ENCODE assay signal across 2 cellular contexts in genomic region chr15:28602152-28602551, GRCh38. TPM values are rescaled to one million over a fixed set of nuclear protein-coding genes. Genes with fewer than 3 reads are reported as not detected.
"Had no signal": no experiment of that assay in that cellular context is flagged by ENCODE, and none has a peak within 500 bp of the region (broad histone marks: within the 10 kb centered on the region; RNA-seq: fewer than 3 reads in every experiment).

No MANE protein-coding gene starts in this region.

RNA-seq across cellular contexts. Expression of gene GOLGA6L25, which starts 48.8 kb away (rescaled TPM):
- total RNA-seq: G401, GM12878 had no signal
- polyA plus RNA-seq: GM12878 had no signal
